22 cellular contexts compared by ENCODE assay signal in the genomic region with DNA sequence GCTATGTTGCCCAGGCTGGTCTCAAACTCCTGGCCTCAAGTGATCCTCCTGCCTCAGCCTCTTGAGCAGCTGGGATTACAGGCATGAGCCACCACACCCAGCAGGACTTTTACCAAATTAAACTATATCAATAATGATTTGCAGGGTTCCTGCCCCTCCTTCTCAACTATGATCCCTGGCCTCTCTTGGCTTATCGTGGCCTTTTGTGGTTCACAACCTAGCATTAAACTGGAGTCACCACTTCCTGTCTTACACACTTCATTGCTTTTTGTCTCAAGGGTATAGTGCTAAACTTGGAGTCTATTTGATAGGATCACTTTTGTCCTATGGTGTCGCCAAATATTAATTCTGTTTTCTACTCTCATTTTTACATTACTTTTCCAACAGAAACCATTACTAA.
A peak's percentile ranks its signal among the peaks of the same experiment; 100 is the strongest.
DNase-seq lines count a peak whose midpoint lies in the region; ATAC-seq, FAIRE-seq and TF ChIP-seq lines count a peak whose summit lies in the region.
"Had no signal": no experiment of that assay in that cellular context is flagged by ENCODE, and none has a peak within 500 bp of the region (broad histone marks: within the 10 kb centered on the region; RNA-seq: fewer than 3 reads in every experiment).

No MANE protein-coding gene starts in this region.

- peak; percentile 9 for FAIRE-seq in GM12891 (lab: Jason Lieb, UNC)

- peaks cover 12% of the 10 kb centered on the region for H3K4me1 Mint-ChIP-seq in activated B cell treated with CpG ODN at 0.5 μM for 24 hours

- in situ Hi-C loops in G401 (cut with HindIII; ENCODE audit: low sequenced_read_pairs), result no loop called here

- CTCF ChIA-PET in activated B cell treated with CpG ODN at 0.5 μM for 24 hours (lab: Charles Lee), result interaction anchor here (0.6 to 0.9 kb wide), 2 partner anchors 14 to 48 kb away, joined by 3 read pairs; no protein-coding TSS in a partner anchor

- H3K4me3 ChIP-seq in Jurkat, Clone E6-1 (ENCODE audit: low read length), result no peak overlapping the region
- H3K4me3 ChIP-seq: ascending aorta, spleen had no signal

- intact Hi-C loops in activated B cell treated with CpG ODN at 0.5 μM for 24 hours (cut with micrococcal nuclease), result no loop called here

- POLR2A ChIA-PET in activated B cell treated with CpG ODN at 0.5 μM for 24 hours (lab: Charles Lee), result no interaction called here

- TF ChIP-seq CTCF in activated B cell treated with CpG ODN at 0.5 μM for 24 hours (IDR thresholded peaks at IDR 0.05), result no peak

- H3K4me3 Mint-ChIP-seq in activated B cell treated with CpG ODN at 0.5 μM for 24 hours, result no peak overlapping the region
- H3K4me3 Mint-ChIP-seq: activated naive CD4-positive, alpha-beta T cell treated with anti-CD3 and anti-CD28 coated beads for 36 hours had no signal

- peaks cover 50% of the 10 kb centered on the region for H3K36me3 Mint-ChIP-seq in activated B cell treated with CpG ODN at 0.5 μM for 24 hours (ENCODE audit: low read depth)
- no peaks in the 10 kb centered on the region for H3K36me3 Mint-ChIP-seq in activated naive CD4-positive, alpha-beta T cell treated with anti-CD3 and anti-CD28 coated beads, Interleukin-2, amount 50 U/mL, for 72 hours

- TF ChIP-seq POLR2A in GM12891 (IDR thresholded peaks at IDR 0.05; ENCODE audit: low read depth, low read length) (no peak), erythroblast (IDR thresholded peaks at IDR 0.05; ENCODE audit: low read length) (no peak)

- no peak for DNase-seq in GM12891 (ENCODE audit: insufficient read length, low spot score)
- DNase-seq in Jurkat, Clone E6-1 (ENCODE audit: low read depth, low spot score), result peak; percentile 31
- DNase-seq in activated B cell treated with CpG ODN at 0.5 μM for 24 hours, result no peak
- DNase-seq in G401 (ENCODE audit: low spot score), result no peak
- DNase-seq in activated naive CD4-positive, alpha-beta T cell treated with anti-CD3 and anti-CD28 coated beads, Interleukin-2, amount 50 U/mL, for 72 hours (ENCODE audit: low spot score in 2 of 2), result no peak
- no peak for DNase-seq in erythroblast (lab: John Stamatoyannopoulos, UW)
- DNase-seq: activated CD4-positive, alpha-beta T cell treated with anti-CD3 and anti-CD28 coated beads, Interleukin-2, amount 50 U/mL, for 1 hour; activated naive CD4-positive, alpha-beta T cell treated with anti-CD3 and anti-CD28 coated beads for 36 hours; central memory CD4-positive, alpha-beta T cell; DMS79 treated with DMSO at 0.1 percent for 48 hours; foreskin keratinocyte; HCEC 1CT; kidney glomerular epithelial cell; NCI-H1694; NCI-H526 treated with DMSO at 0.1 percent for 48 hours; Right ventricle myocardium superior; spleen; stimulated activated CD4-positive, alpha-beta T cell treated with anti-CD3 and anti-CD28 coated beads, Interleukin-4, amount 100 ng/mL, for 4 hours; substantia nigra had no signal

- H3K27me3 Mint-ChIP-seq in activated B cell treated with CpG ODN at 0.5 μM for 24 hours, result no peaks in the 10 kb centered on the region

- H3K9me3 Mint-ChIP-seq in activated B cell treated with CpG ODN at 0.5 μM for 24 hours, result no peaks in the 10 kb centered on the region
- H3K9me3 Mint-ChIP-seq in activated naive CD4-positive, alpha-beta T cell treated with anti-CD3 and anti-CD28 coated beads, Interleukin-2, amount 50 U/mL, for 72 hours, result no peaks in the 10 kb centered on the region
- H3K9me3 Mint-ChIP-seq: activated naive CD4-positive, alpha-beta T cell treated with anti-CD3 and anti-CD28 coated beads for 36 hours had no signal

- no peak overlapping the region for H3K27ac Mint-ChIP-seq in activated B cell treated with CpG ODN at 0.5 μM for 24 hours
- H3K27ac Mint-ChIP-seq in activated naive CD4-positive, alpha-beta T cell treated with anti-CD3 and anti-CD28 coated beads, Interleukin-2, amount 50 U/mL, for 72 hours, result no peak overlapping the region
- H3K27ac Mint-ChIP-seq: activated naive CD4-positive, alpha-beta T cell treated with anti-CD3 and anti-CD28 coated beads for 36 hours had no signal

- ATAC-seq in GM18909 (IDR thresholded peaks at IDR 0.05; ENCODE audit: poor library complexity, unreplicated experiment), result peak; percentile 64
- ATAC-seq in activated B cell treated with CpG ODN at 0.5 μM for 24 hours (ENCODE audit: low read depth), result peak; percentile 57
- no peak for ATAC-seq in activated naive CD4-positive, alpha-beta T cell treated with anti-CD3 and anti-CD28 coated beads, Interleukin-2, amount 50 U/mL, for 72 hours
- no peak for ATAC-seq in GM19023 (IDR thresholded peaks at IDR 0.05; ENCODE audit: unreplicated experiment)
- ATAC-seq: foreskin keratinocyte had no signal

TF ChIP-seq in GM12891, 5 proteins besides CTCF, POLR2A, EP300 and RAD21:
- TF ChIP-seq TAF1 (IDR thresholded peaks at IDR 0.05; ENCODE audit: low read depth, low read length) (no peak), SPI1 (IDR thresholded peaks at IDR 0.05; ENCODE audit: low read depth, low read length) (peak; percentile 12; the same call in 1 of the 2 replicates), POLR2AphosphoS5 (IDR thresholded peaks at IDR 0.05; ENCODE audit: low read depth, low read length) (no peak), POU2F2 (IDR thresholded peaks at IDR 0.05; ENCODE audit: low read depth, low read length) (no peak), PAX5 (IDR thresholded peaks at IDR 0.05; ENCODE audit: insufficient read depth, low read length, severe bottlenecking) (no peak)

Comparison
In these comparisons a context has a peak if more than half of its experiments do, and no peak if none do; other contexts are left out.
1. ATAC-seq: peak in GM18909 (single experiment) and activated B cell treated with CpG ODN at 0.5 μM for 24 hours (single experiment); none in activated naive CD4-positive, alpha-beta T cell treated with anti-CD3 and anti-CD28 coated beads, Interleukin-2, amount 50 U/mL, for 72 hours (0 of 2) and GM19023 (single experiment).